ENCODE assay signal across 34 cellular contexts in the genomic region with DNA sequence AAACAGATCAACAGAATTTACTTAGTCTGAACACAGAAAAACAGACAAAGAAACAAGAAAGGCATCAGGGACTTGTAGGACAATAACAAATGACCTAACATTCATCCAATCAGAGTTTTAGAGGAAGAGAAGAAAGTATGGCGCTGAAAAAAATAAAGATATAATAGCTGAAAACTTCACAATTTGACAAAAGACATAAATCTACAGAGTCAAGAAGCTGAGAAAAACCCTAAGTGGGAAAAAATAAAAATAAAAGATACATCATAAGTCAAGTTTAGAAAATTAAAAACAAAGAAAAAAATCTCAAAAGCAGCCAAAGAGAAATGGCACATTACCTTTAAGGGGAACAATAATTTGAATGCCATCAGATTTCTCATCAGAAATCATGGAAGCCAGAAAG.
"Had no signal": no experiment of that assay in that cellular context is flagged by ENCODE, and none has a peak within 500 bp of the region (broad histone marks: within the 10 kb centered on the region; RNA-seq: fewer than 3 reads in every experiment).

No MANE protein-coding gene starts in this region.

- H3K9me3 ChIP-seq: MG63 had no signal

- H3K4me3 ChIP-seq: MG63 had no signal

- DNase-seq: Karpas-422, MG63, MM.1S, MV-4-11, NCI-H1048, NCI-H1092, NCI-H1092 treated with DMSO at 0.1 percent for 48 hours, NCI-H1105, NCI-H1105 treated with DMSO at 0.1 percent for 48 hours, NCI-H1417, NCI-H1417 treated with DMSO at 0.1 percent for 48 hours, NCI-H1436, NCI-H1436 treated with DMSO at 0.1 percent for 48 hours, NCI-H146, NCI-H1694, NCI-H1694 treated with DMSO at 0.1 percent for 48 hours, NCI-H187, NCI-H187 treated with DMSO at 0.1 percent for 48 hours, NCI-H1930, NCI-H2029, NCI-H2029 treated with DMSO at 0.1 percent for 48 hours, NCI-H2081, NCI-H2081 treated with DMSO at 0.1 percent for 48 hours, NCI-H2107, NCI-H2171, NCI-H2171 treated with DMSO at 0.1 percent for 48 hours, NCI-H2227 treated with DMSO at 0.1 percent for 48 hours, NCI-H226, NCI-H345, NCI-H446, NCI-H446 treated with DMSO at 0.1 percent for 48 hours, NCI-H510A, NCI-H510A treated with DMSO at 0.1 percent for 48 hours, NCI-H524 had no signal
